In the genomic region with DNA sequence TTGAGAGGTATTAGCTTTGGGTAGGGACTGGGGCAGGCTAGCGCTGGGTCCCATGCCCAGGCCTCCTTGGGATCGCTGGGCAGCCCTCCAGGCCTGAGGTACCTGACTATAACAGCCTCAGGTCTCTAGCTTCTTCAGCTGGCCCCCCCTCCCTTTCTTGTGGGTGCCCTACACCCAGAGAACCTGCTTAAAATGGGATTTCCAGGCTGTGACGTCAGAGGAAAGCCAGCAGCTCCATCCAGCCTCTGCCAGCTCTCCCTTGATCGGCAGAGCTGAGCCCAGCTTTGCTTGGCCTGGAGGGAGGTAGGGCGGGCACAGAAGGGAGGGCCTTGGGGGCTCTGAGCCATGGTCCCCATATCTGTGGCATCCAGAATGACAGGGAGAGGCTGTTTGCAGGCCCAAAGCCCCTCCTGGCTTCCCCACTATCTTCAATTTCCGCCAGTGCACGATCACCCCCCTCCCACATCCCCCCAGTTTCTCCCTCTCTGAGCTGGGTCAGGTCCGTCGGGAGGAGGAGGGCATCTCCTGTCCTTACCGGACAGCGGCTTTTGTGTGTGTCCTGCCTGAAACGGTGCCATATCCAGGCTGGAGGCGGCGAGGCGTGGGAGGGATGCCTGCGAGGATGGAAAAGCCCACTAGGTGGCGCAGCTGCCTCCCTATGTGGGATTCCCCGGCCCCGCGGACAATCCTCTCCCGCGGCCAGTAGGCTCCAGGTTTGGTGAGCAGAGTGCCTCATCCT, we compare ENCODE assay signal across 8 cellular contexts. TPM values are rescaled to one million over a fixed set of nuclear protein-coding genes. Genes with fewer than 3 reads are reported as not detected.
DNase-seq lines count a peak whose midpoint lies in the region; ATAC-seq, FAIRE-seq and TF ChIP-seq lines count a peak whose summit lies in the region.

No MANE protein-coding gene starts in this region.

- peaks cover 6% of the 10 kb centered on the region for H3K4me1 Mint-ChIP-seq in activated naive CD4-positive, alpha-beta T cell treated with anti-CD3 and anti-CD28 coated beads for 36 hours (ENCODE audit: low read depth)
- H3K4me1 Mint-ChIP-seq in osteocyte (ENCODE audit: unreplicated experiment) = peaks cover 23% of the 10 kb centered on the region

- peak overlapping the region; percentile 34 for H3K4me3 Mint-ChIP-seq in activated naive CD4-positive, alpha-beta T cell treated with anti-CD3 and anti-CD28 coated beads for 36 hours
- H3K4me3 Mint-ChIP-seq in osteocyte (ENCODE audit: unreplicated experiment) = no peak overlapping the region

- peaks cover 1% of the 10 kb centered on the region for H3K27me3 Mint-ChIP-seq in activated naive CD4-positive, alpha-beta T cell treated with anti-CD3 and anti-CD28 coated beads for 36 hours (ENCODE audit: low read depth)
- peaks cover 3% of the 10 kb centered on the region for H3K27me3 Mint-ChIP-seq in osteocyte (ENCODE audit: unreplicated experiment)

- no peaks in the 10 kb centered on the region for H3K9me3 ChIP-seq in Loucy (ENCODE audit: insufficient read depth, low read depth, low read length)
- H3K9me3 ChIP-seq in SK-N-MC (ENCODE audit: low read depth, low read length) = no peaks in the 10 kb centered on the region
- no peaks in the 10 kb centered on the region for H3K9me3 ChIP-seq in thyroid gland

- 15 to 21% methylated on average over 14 to 22 of the region's 22 CpGs for whole genome bisulfite sequencing in thyroid gland, 2 donors

- H3K36me3 Mint-ChIP-seq in activated naive CD4-positive, alpha-beta T cell treated with anti-CD3 and anti-CD28 coated beads for 36 hours (ENCODE audit: low read depth) = no peaks in the 10 kb centered on the region
- H3K36me3 Mint-ChIP-seq in osteocyte (ENCODE audit: unreplicated experiment) = no peaks in the 10 kb centered on the region

- H3K27ac Mint-ChIP-seq in activated naive CD4-positive, alpha-beta T cell treated with anti-CD3 and anti-CD28 coated beads for 36 hours = no peak overlapping the region
- peak overlapping the region; percentile 92 for H3K27ac Mint-ChIP-seq in osteocyte (ENCODE audit: unreplicated experiment)

- DNase-seq in COLO668 (lab: John Stamatoyannopoulos, UW; ENCODE audit: unreplicated experiment) (peak; percentile 80), SK-N-MC (ENCODE audit: low read depth, low spot score) (no peak), frontal cortex (ENCODE audit: low spot score in 2 of 2) (peak; percentile 76 to 94), osteocyte (ENCODE audit: extremely low spot score, unreplicated experiment) (peak; percentile 97), thyroid gland (peak; percentile 89 to 91)
- DNase-seq in activated naive CD4-positive, alpha-beta T cell treated with anti-CD3 and anti-CD28 coated beads for 36 hours = peak; percentile 89

- H3K4me1 ChIP-seq in Loucy (ENCODE audit: insufficient read depth, low read length, poor library complexity, severe bottlenecking) (peaks cover 3% of the 10 kb centered on the region), thyroid gland (peaks cover 0 to 10% of the 10 kb centered on the region in 2 donors)

- no peaks in the 10 kb centered on the region for H3K79me2 ChIP-seq in Loucy (ENCODE audit: insufficient read depth, low read length)

- no peak for FAIRE-seq in frontal cortex (lab: Jason Lieb, UNC)

- H3K9me2 ChIP-seq in Loucy (replicated peaks; ENCODE audit: low read depth, low read length) = no peaks in the 10 kb centered on the region

- H3F3A ChIP-seq in Loucy (ENCODE audit: low read depth) = no peaks in the 10 kb centered on the region

- H3K9ac ChIP-seq in Loucy (ENCODE audit: low read depth, low read length, poor library complexity, severe bottlenecking) (no peak overlapping the region), SK-N-MC (ENCODE audit: insufficient read length) (peak overlapping the region; percentile 48)

- H2AFZ ChIP-seq in Loucy (ENCODE audit: low read length) = peak overlapping the region; percentile 94

- TF ChIP-seq POLR2A in thyroid gland (IDR thresholded peaks at IDR 0.05) = no peak

- CTCF ChIA-PET in activated naive CD4-positive, alpha-beta T cell treated with anti-CD3 and anti-CD28 coated beads for 36 hours (lab: Charles Lee) = interaction anchor here (0.6 to 6.3 kb wide), 28 partner anchors 8 to 371 kb away, joined by 3 to 104 read pairs (median 5); partner anchors contain the start of genes CDC23, EGR1, ETF1 and KDM3B

- no peak overlapping the region for H3K27ac ChIP-seq in SK-N-MC
- no peak overlapping the region for H3K27ac ChIP-seq in thyroid gland

- peak overlapping the region; percentile 66 for H3K4me2 ChIP-seq in Loucy (ENCODE audit: low read depth, low read length, poor library complexity, severe bottlenecking)

- intact Hi-C loops in activated naive CD4-positive, alpha-beta T cell treated with anti-CD3 and anti-CD28 coated beads for 36 hours (cut with micrococcal nuclease) = loop anchor here (1.0 to 2.0 kb wide), 2 partner anchors 54 to 813 kb away; no protein-coding TSS in a partner anchor
- intact Hi-C loops in thyroid gland (cut with DNase I) = loop anchor here (2.0 to 5.0 kb wide), 2 partner anchors 55 to 98 kb away; no protein-coding TSS in a partner anchor

- ATAC-seq in GM21381 (IDR thresholded peaks at IDR 0.05; ENCODE audit: unreplicated experiment) = peak; percentile 80

- peak; percentile 90 for TF ChIP-seq CTCF in Loucy (conservative IDR thresholded peaks at IDR 0.05; ENCODE audit: low read length)
- peak; percentile 93 for TF ChIP-seq CTCF in osteocyte (IDR thresholded peaks at IDR 0.05)
- TF ChIP-seq CTCF in thyroid gland (IDR thresholded peaks at IDR 0.05) = peak; percentile 70 to 97 (median 95)

- H3K36me3 ChIP-seq in Loucy (ENCODE audit: insufficient read depth, low read length) = no peaks in the 10 kb centered on the region
- no peaks in the 10 kb centered on the region for H3K36me3 ChIP-seq in SK-N-MC (ENCODE audit: insufficient read depth, low read length)
- H3K36me3 ChIP-seq in thyroid gland = no peaks in the 10 kb centered on the region

- no peaks in the 10 kb centered on the region for H3K9me3 Mint-ChIP-seq in activated naive CD4-positive, alpha-beta T cell treated with anti-CD3 and anti-CD28 coated beads for 36 hours
- H3K9me3 Mint-ChIP-seq in osteocyte (ENCODE audit: unreplicated experiment) = no peaks in the 10 kb centered on the region

- H3K27me3 ChIP-seq in Loucy (ENCODE audit: insufficient read depth, low read length, poor library complexity, severe bottlenecking) (no peaks in the 10 kb centered on the region), thyroid gland (no peaks in the 10 kb centered on the region)

- H3K4me3 ChIP-seq in Loucy (ENCODE audit: low read length, poor library complexity, severe bottlenecking) (peak overlapping the region; percentile 50), SK-N-MC (peak overlapping the region; percentile 43), thyroid gland (replicated peaks in 1 of 3) (no peak overlapping the region)

- H4K20me1 ChIP-seq in Loucy (ENCODE audit: insufficient read depth, low read length, poor library complexity, severe bottlenecking) = no peaks in the 10 kb centered on the region

RNA-seq across cellular contexts. Expression of gene REEP2, which starts 10.8 kb away (rescaled TPM):
- 1 to 10 TPM; 1.8 to 2.2 TPM for total RNA-seq in activated naive CD4-positive, alpha-beta T cell treated with anti-CD3 and anti-CD28 coated beads for 36 hours
- total RNA-seq in frontal cortex (70.9 TPM), osteocyte (15.4 and 18.3 TPM in 2 replicates), thyroid gland (1 to 10 TPM in 2 of 4 donors, under 1 TPM in 1, not detected in 1; 0.54 to 3.6 (median 2.0) TPM)

RNA-seq across cellular contexts. Expression of gene EGR1, which starts 15.6 kb away (rescaled TPM):
- 10 to 100 TPM; 20.4 to 20.7 TPM for total RNA-seq in activated naive CD4-positive, alpha-beta T cell treated with anti-CD3 and anti-CD28 coated beads for 36 hours
- 0.82 TPM for total RNA-seq in frontal cortex
- total RNA-seq in osteocyte = 219 and 415 TPM in 2 replicates
- total RNA-seq in thyroid gland = 10 to 100 TPM in 3 of 4 donors, 1 to 10 TPM in 1; 5.1 to 72.3 (median 15.3) TPM

Comparison
In these comparisons a context has a peak if more than half of its experiments do, and no peak if none do; other contexts are left out.
1. H3K4me3 ChIP-seq: peak in Loucy (single experiment) and SK-N-MC (single experiment); none in thyroid gland (0 of 3).
2. Peak in every context shown above with its lines, with median percentiles within 50 percentile points of each other: CTCF ChIP-seq.